1 cellular context compared by ENCODE assay signal in the genomic region with DNA sequence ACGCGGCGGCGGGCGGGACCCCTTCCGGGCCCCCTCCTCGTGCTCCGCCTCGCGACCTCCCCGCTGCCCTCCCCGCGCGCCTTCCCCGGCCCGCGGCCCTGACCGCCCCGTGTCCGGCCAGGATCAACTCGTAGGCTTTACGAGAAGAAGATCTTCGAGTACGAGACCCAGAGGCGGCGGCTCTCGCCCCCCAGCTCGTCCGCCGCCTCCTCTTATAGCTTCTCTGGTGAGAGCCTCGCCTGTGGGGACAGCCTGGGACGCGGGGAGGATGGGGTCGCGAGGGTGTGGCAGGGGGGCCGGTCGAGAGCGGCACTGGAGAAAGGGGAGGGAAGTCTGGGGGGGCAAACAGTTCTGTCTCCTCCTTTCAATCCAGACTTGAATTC.
TF ChIP-seq lines count a peak whose summit lies in the region.

No MANE protein-coding gene starts in this region.

TF ChIP-seq in HepG2, 621 proteins besides CTCF, POLR2A, EP300 and RAD21 (continued from another document):
- TF ChIP-seq, protein P1, sequence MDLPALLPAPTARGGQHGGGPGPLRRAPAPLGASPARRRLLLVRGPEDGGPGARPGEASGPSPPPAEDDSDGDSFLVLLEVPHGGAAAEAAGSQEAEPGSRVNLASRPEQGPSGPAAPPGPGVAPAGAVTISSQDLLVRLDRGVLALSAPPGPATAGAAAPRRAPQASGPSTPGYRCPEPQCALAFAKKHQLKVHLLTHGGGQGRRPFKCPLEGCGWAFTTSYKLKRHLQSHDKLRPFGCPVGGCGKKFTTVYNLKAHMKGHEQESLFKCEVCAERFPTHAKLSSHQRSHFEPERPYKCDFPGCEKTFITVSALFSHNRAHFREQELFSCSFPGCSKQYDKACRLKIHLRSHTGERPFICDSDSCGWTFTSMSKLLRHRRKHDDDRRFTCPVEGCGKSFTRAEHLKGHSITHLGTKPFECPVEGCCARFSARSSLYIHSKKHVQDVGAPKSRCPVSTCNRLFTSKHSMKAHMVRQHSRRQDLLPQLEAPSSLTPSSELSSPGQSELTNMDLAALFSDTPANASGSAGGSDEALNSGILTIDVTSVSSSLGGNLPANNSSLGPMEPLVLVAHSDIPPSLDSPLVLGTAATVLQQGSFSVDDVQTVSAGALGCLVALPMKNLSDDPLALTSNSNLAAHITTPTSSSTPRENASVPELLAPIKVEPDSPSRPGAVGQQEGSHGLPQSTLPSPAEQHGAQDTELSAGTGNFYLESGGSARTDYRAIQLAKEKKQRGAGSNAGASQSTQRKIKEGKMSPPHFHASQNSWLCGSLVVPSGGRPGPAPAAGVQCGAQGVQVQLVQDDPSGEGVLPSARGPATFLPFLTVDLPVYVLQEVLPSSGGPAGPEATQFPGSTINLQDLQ (CRISPR knock-in tag; IDR thresholded peaks at IDR 0.05): 0 out of 2 replicates have a peak, but pooled peaks have one; percentile 10
- TF ChIP-seq NFKB2 (CRISPR knock-in tag; IDR thresholded peaks at IDR 0.05; ENCODE audit: borderline replicate concordance) (no peak), HOXA9 (CRISPR knock-in tag; IDR thresholded peaks at IDR 0.05; ENCODE audit: borderline replicate concordance) (no peak), AGO2 (optimal IDR thresholded peaks at IDR 0.05; ENCODE audit: low read depth, low read length) (peak; percentile 17), SIX1 (CRISPR knock-in tag; IDR thresholded peaks at IDR 0.05; ENCODE audit: borderline replicate concordance) (no peak), HDAC1 (CRISPR knock-in tag; IDR thresholded peaks at IDR 0.05) (peak; percentile 11; the same call in 1 of the 2 replicates), ZNF101 (CRISPR knock-in tag; IDR thresholded peaks at IDR 0.05; ENCODE audit: borderline replicate concordance, low read depth) (no peak), ELK4 (CRISPR knock-in tag; IDR thresholded peaks at IDR 0.05; ENCODE audit: borderline replicate concordance) (no peak), ZNF7 (CRISPR knock-in tag; IDR thresholded peaks at IDR 0.05) (no peak), GZF1 (CRISPR knock-in tag; IDR thresholded peaks at IDR 0.05) (no peak), ZNF543 (CRISPR knock-in tag; IDR thresholded peaks at IDR 0.05) (no peak), SAFB2 (CRISPR knock-in tag; IDR thresholded peaks at IDR 0.05; ENCODE audit: borderline replicate concordance, low read depth) (no peak), ZNF619 (CRISPR knock-in tag; IDR thresholded peaks at IDR 0.05) (no peak), ZNF251 (CRISPR knock-in tag; IDR thresholded peaks at IDR 0.05) (no peak), ZNF597 (CRISPR knock-in tag; IDR thresholded peaks at IDR 0.05) (no peak), SPEN (CRISPR knock-in tag; IDR thresholded peaks at IDR 0.05; ENCODE audit: low read depth) (no peak), SKIL (CRISPR knock-in tag; IDR thresholded peaks at IDR 0.05; ENCODE audit: borderline replicate concordance) (no peak), DPF2 (CRISPR knock-in tag; IDR thresholded peaks at IDR 0.05; ENCODE audit: borderline replicate concordance, low read depth) (no peak), ZNF670 (CRISPR knock-in tag; IDR thresholded peaks at IDR 0.05; ENCODE audit: borderline replicate concordance) (0 out of 2 replicates have a peak, but pooled peaks have one; percentile 13), ZNF446 (CRISPR knock-in tag; IDR thresholded peaks at IDR 0.05) (no peak), REL (CRISPR knock-in tag; conservative IDR thresholded peaks at IDR 0.05) (no peak), TFDP2 (CRISPR knock-in tag; IDR thresholded peaks at IDR 0.05) (no peak), NONO (IDR thresholded peaks at IDR 0.05) (no peak), NONO (CRISPR knock-in tag; conservative IDR thresholded peaks at IDR 0.05) (peak; percentile 6; the same call in 1 of the 2 replicates), NFRKB (IDR thresholded peaks at IDR 0.05) (no peak), ZNF468 (CRISPR knock-in tag; IDR thresholded peaks at IDR 0.05) (no peak), ZNF225 (CRISPR knock-in tag; IDR thresholded peaks at IDR 0.05) (no peak), ZNF75D (CRISPR knock-in tag; IDR thresholded peaks at IDR 0.05; ENCODE audit: borderline replicate concordance) (no peak)
TF ChIP-seq in HepG2: peak in this region for 10.
